12 cellular contexts compared by ENCODE assay signal in genomic region chr4:98932539-98932938, GRCh38. TPM values are rescaled to one million over a fixed set of nuclear protein-coding genes. Genes with fewer than 3 reads are reported as not detected.
A peak's percentile ranks its signal among the peaks of the same experiment; 100 is the strongest.
DNase-seq lines count a peak whose midpoint lies in the region; ATAC-seq and TF ChIP-seq lines count a peak whose summit lies in the region.
"Had no signal": no experiment of that assay in that cellular context is flagged by ENCODE, and none has a peak within 500 bp of the region (broad histone marks: within the 10 kb centered on the region; RNA-seq: fewer than 3 reads in every experiment).

No MANE protein-coding gene starts in this region.

- H3K9me3 Mint-ChIP-seq in activated T-helper 17 cell treated with anti-CD3 and anti-CD28 coated beads, Interleukin-2, amount 50 U/mL, for 72 hours, result no peaks in the 10 kb centered on the region
- H3K9me3 Mint-ChIP-seq: central memory CD8-positive, alpha-beta T cell had no signal

- WGBS in lower leg skin, 2 donors, result 49 to 79% methylated on average over 3 of the region's 3 CpGs

- no peaks in the 10 kb centered on the region for H3K27me3 Mint-ChIP-seq in activated T-helper 17 cell treated with anti-CD3 and anti-CD28 coated beads, Interleukin-2, amount 50 U/mL, for 72 hours
- H3K27me3 Mint-ChIP-seq: central memory CD8-positive, alpha-beta T cell had no signal

- peak; percentile 6 for ATAC-seq in activated T-helper 17 cell treated with anti-CD3 and anti-CD28 coated beads, Interleukin-2, amount 50 U/mL, for 72 hours (replicated peaks)

- TF ChIP-seq POLR2A in lower leg skin (IDR thresholded peaks at IDR 0.05), result no peak

- H3K4me1 ChIP-seq in mucosa of rectum (ENCODE audit: control insufficient read depth in 2 of 2, insufficient read depth in 2 of 2, low read length in 2 of 2) (peaks cover 11 to 25% of the 10 kb centered on the region in 2 donors), BE2C (no peaks in the 10 kb centered on the region)

- peaks cover 24% of the 10 kb centered on the region for H3K36me3 Mint-ChIP-seq in activated T-helper 17 cell treated with anti-CD3 and anti-CD28 coated beads, Interleukin-2, amount 50 U/mL, for 72 hours (ENCODE audit: low read depth)

- DNase-seq in GM10266 (ENCODE audit: extremely low spot score) (peak; percentile 20), HT1080 (ENCODE audit: low read depth) (peak; percentile 84), lower leg skin (ENCODE audit: low spot score in 2 of 2) (no peak), NCI-H748 treated with DMSO at 0.1 percent for 48 hours (lab: John Stamatoyannopoulos, UW) (no peak), BE2C (no peak)
- DNase-seq in activated CD4-positive, alpha-beta T cell treated with anti-CD3 and anti-CD28 coated beads for 4 hours, result no peak
- DNase-seq: KG1, NCI-H524 treated with DMSO at 0.1 percent for 48 hours had no signal

- H3K27ac Mint-ChIP-seq in activated T-helper 17 cell treated with anti-CD3 and anti-CD28 coated beads, Interleukin-2, amount 50 U/mL, for 72 hours, result peak overlapping the region; percentile 8

- peak overlapping the region; percentile 54 to 73 for H3K27ac ChIP-seq in mucosa of rectum (ENCODE audit: low read depth in 2 of 2, low read length in 2 of 2)
- H3K27ac ChIP-seq: neutrophil had no signal

- H3K4me3 Mint-ChIP-seq in activated T-helper 17 cell treated with anti-CD3 and anti-CD28 coated beads, Interleukin-2, amount 50 U/mL, for 72 hours, result peak overlapping the region; percentile 17
- H3K4me3 Mint-ChIP-seq: central memory CD8-positive, alpha-beta T cell had no signal

- H3K9ac ChIP-seq in mucosa of rectum (ENCODE audit: low read depth in 1 of 2, low read length in 2 of 2), result no peak overlapping the region

- H3K36me3 ChIP-seq in mucosa of rectum (ENCODE audit: control insufficient read depth in 2 of 2, insufficient read depth in 2 of 2, low read length in 2 of 2), result no peaks in the 10 kb centered on the region
- peaks cover 6% of the 10 kb centered on the region for H3K36me3 ChIP-seq in BE2C
- H3K36me3 ChIP-seq: neutrophil had no signal

- H3K4me3 ChIP-seq in mucosa of rectum (ENCODE audit: low read length in 2 of 2), result no peak overlapping the region
- H3K4me3 ChIP-seq in lower leg skin (ENCODE audit: low read depth, poor library complexity, severe bottlenecking), result no peak overlapping the region
- no peak overlapping the region for H3K4me3 ChIP-seq in BE2C (ENCODE audit: low read depth, low read length)

- H3K27me3 ChIP-seq in mucosa of rectum (ENCODE audit: control insufficient read depth in 2 of 2, insufficient read depth in 2 of 2, low read length in 2 of 2) (no peaks in the 10 kb centered on the region), BE2C (no peaks in the 10 kb centered on the region)
- H3K27me3 ChIP-seq: neutrophil had no signal

- intact Hi-C loops in lower leg skin (cut with DNase I; ENCODE audit: low total_unique reads), result loop anchor here (10.0 kb wide), 1 partner anchor 62 kb away; the partner anchor contains the start of gene METAP1

- TF ChIP-seq CTCF in GM10266 (IDR thresholded peaks at IDR 0.05; ENCODE audit: control insufficient read depth, insufficient read depth, low read depth, missing control alignments) (no peak), lower leg skin (IDR thresholded peaks at IDR 0.05) (no peak), BE2C (IDR thresholded peaks at IDR 0.05; ENCODE audit: low read depth, low read length) (no peak)

- peaks cover 12% of the 10 kb centered on the region for H3K4me1 Mint-ChIP-seq in activated T-helper 17 cell treated with anti-CD3 and anti-CD28 coated beads, Interleukin-2, amount 50 U/mL, for 72 hours

- H3K9me3 ChIP-seq in mucosa of rectum (ENCODE audit: control insufficient read depth in 2 of 2, low read length in 2 of 2), result no peaks in the 10 kb centered on the region
- H3K9me3 ChIP-seq in BE2C, result no peaks in the 10 kb centered on the region
- H3K9me3 ChIP-seq: neutrophil had no signal

RNA-seq across cellular contexts. Expression of gene EIF4E, which starts 3.6 kb away (rescaled TPM):
- 204 and 216 TPM in 2 replicates for total RNA-seq in HT1080 (2014; rRNA removed; shearing (Covaris generic))
- polyA plus RNA-seq in HT1080 (2015; cell fraction: cytosol; rRNA removed), result 166 and 191 TPM in 2 replicates
- polyA plus RNA-seq in HT1080 (2015; cell fraction: nucleus; rRNA removed), result 128 and 138 TPM in 2 replicates
- total RNA-seq in activated T-helper 17 cell treated with anti-CD3 and anti-CD28 coated beads, Interleukin-2, amount 50 U/mL, for 72 hours, result 100 to 1,000 TPM in 1 of 2 donors, 10 to 100 TPM in 1; 75.0 to 125 TPM
- 10 to 100 TPM; 41.9 to 76.5 (median 61.5) TPM for total RNA-seq in lower leg skin
- 66.2 TPM for polyA plus RNA-seq in BE2C (2012; ENCODE audit: insufficient read depth, insufficient read length, low read depth)

Comparison
In these comparisons a context has a peak if more than half of its experiments do, and no peak if none do; other contexts are left out.
1. DNase-seq: peak in GM10266 (single experiment) and HT1080 (single experiment); none in activated CD4-positive, alpha-beta T cell treated with anti-CD3 and anti-CD28 coated beads for 4 hours (0 of 2), lower leg skin (0 of 2), NCI-H748 treated with DMSO at 0.1 percent for 48 hours (single experiment) and BE2C (single experiment).